ENCODE assay signal across 1 cellular context in genomic region chr10:6236349-6237188, GRCh38.
TF ChIP-seq lines count a peak whose summit lies in the region.

No MANE protein-coding gene starts in this region.

TF ChIP-seq in H1, 55 proteins besides CTCF, POLR2A, EP300 and RAD21:
- TF ChIP-seq BACH1 (IDR thresholded peaks at IDR 0.05; ENCODE audit: low read length) (no peak), NANOG (IDR thresholded peaks at IDR 0.05; ENCODE audit: insufficient read depth, low read depth, low read length, poor library complexity, severe bottlenecking) (no peak), SUZ12 (IDR thresholded peaks at IDR 0.05; ENCODE audit: low read length) (no peak), TBP (IDR thresholded peaks at IDR 0.05; ENCODE audit: low read depth, low read length) (no peak), CBX5 (IDR thresholded peaks at IDR 0.05; ENCODE audit: low read depth, low read length) (no peak), JUN (IDR thresholded peaks at IDR 0.05; ENCODE audit: low read depth, low read length) (no peak), RXRA (IDR thresholded peaks at IDR 0.05; ENCODE audit: insufficient read depth, low read depth, low read length) (no peak), MAX (IDR thresholded peaks at IDR 0.05) (no peak), HDAC2 (IDR thresholded peaks at IDR 0.05; ENCODE audit: borderline replicate concordance in 1 of 2, low read depth in 2 of 2, low read length in 2 of 2) (no peak)
- TF ChIP-seq, protein P1, sequence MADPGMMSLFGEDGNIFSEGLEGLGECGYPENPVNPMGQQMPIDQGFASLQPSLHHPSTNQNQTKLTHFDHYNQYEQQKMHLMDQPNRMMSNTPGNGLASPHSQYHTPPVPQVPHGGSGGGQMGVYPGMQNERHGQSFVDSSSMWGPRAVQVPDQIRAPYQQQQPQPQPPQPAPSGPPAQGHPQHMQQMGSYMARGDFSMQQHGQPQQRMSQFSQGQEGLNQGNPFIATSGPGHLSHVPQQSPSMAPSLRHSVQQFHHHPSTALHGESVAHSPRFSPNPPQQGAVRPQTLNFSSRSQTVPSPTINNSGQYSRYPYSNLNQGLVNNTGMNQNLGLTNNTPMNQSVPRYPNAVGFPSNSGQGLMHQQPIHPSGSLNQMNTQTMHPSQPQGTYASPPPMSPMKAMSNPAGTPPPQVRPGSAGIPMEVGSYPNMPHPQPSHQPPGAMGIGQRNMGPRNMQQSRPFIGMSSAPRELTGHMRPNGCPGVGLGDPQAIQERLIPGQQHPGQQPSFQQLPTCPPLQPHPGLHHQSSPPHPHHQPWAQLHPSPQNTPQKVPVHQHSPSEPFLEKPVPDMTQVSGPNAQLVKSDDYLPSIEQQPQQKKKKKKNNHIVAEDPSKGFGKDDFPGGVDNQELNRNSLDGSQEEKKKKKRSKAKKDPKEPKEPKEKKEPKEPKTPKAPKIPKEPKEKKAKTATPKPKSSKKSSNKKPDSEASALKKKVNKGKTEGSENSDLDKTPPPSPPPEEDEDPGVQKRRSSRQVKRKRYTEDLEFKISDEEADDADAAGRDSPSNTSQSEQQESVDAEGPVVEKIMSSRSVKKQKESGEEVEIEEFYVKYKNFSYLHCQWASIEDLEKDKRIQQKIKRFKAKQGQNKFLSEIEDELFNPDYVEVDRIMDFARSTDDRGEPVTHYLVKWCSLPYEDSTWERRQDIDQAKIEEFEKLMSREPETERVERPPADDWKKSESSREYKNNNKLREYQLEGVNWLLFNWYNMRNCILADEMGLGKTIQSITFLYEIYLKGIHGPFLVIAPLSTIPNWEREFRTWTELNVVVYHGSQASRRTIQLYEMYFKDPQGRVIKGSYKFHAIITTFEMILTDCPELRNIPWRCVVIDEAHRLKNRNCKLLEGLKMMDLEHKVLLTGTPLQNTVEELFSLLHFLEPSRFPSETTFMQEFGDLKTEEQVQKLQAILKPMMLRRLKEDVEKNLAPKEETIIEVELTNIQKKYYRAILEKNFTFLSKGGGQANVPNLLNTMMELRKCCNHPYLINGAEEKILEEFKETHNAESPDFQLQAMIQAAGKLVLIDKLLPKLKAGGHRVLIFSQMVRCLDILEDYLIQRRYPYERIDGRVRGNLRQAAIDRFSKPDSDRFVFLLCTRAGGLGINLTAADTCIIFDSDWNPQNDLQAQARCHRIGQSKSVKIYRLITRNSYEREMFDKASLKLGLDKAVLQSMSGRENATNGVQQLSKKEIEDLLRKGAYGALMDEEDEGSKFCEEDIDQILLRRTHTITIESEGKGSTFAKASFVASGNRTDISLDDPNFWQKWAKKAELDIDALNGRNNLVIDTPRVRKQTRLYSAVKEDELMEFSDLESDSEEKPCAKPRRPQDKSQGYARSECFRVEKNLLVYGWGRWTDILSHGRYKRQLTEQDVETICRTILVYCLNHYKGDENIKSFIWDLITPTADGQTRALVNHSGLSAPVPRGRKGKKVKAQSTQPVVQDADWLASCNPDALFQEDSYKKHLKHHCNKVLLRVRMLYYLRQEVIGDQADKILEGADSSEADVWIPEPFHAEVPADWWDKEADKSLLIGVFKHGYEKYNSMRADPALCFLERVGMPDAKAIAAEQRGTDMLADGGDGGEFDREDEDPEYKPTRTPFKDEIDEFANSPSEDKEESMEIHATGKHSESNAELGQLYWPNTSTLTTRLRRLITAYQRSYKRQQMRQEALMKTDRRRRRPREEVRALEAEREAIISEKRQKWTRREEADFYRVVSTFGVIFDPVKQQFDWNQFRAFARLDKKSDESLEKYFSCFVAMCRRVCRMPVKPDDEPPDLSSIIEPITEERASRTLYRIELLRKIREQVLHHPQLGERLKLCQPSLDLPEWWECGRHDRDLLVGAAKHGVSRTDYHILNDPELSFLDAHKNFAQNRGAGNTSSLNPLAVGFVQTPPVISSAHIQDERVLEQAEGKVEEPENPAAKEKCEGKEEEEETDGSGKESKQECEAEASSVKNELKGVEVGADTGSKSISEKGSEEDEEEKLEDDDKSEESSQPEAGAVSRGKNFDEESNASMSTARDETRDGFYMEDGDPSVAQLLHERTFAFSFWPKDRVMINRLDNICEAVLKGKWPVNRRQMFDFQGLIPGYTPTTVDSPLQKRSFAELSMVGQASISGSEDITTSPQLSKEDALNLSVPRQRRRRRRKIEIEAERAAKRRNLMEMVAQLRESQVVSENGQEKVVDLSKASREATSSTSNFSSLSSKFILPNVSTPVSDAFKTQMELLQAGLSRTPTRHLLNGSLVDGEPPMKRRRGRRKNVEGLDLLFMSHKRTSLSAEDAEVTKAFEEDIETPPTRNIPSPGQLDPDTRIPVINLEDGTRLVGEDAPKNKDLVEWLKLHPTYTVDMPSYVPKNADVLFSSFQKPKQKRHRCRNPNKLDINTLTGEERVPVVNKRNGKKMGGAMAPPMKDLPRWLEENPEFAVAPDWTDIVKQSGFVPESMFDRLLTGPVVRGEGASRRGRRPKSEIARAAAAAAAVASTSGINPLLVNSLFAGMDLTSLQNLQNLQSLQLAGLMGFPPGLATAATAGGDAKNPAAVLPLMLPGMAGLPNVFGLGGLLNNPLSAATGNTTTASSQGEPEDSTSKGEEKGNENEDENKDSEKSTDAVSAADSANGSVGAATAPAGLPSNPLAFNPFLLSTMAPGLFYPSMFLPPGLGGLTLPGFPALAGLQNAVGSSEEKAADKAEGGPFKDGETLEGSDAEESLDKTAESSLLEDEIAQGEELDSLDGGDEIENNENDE (IDR thresholded peaks at IDR 0.05; ENCODE audit: insufficient replicate concordance, low read length), result no peak
